Comparison of ENCODE assay signal across 23 cellular contexts in the genomic region with DNA sequence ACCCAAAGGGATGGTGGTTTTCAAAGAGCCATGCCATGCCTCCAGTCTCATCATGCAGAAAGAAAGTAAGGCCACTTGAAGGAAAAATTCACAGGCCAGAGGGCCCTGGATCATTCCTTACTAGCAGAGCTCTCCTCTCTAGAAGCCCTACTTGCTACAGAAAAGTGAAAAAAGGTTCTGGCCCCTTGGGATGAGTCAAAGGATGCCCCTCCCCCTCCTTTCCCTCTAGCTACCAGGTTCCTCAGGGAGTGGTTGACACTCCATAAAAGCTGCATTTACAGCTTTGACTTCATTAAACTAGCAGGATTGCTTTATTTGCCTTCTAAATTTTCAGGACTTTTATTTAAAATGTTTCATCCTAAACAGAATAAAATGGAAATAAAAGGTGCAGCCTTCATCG. TPM values are rescaled to one million over a fixed set of nuclear protein-coding genes. Genes with fewer than 3 reads are reported as not detected.
DNase-seq lines count a peak whose midpoint lies in the region; ATAC-seq and TF ChIP-seq lines count a peak whose summit lies in the region.
"Had no signal": no experiment of that assay in that cellular context is flagged by ENCODE, and none has a peak within 500 bp of the region (broad histone marks: within the 10 kb centered on the region; RNA-seq: fewer than 3 reads in every experiment).

No MANE protein-coding gene starts in this region.

- ATAC-seq in right cardiac atrium, result peak; percentile 5 to 39
- no peak for ATAC-seq in heart left ventricle
- ATAC-seq in HG03025 (IDR thresholded peaks at IDR 0.05; ENCODE audit: low FRiP score, unreplicated experiment), result no peak
- ATAC-seq: A549, Panc1 had no signal

- H3K9me3 ChIP-seq in right cardiac atrium (ENCODE audit: control insufficient read depth, low read length), result no peaks in the 10 kb centered on the region
- H3K9me3 ChIP-seq in heart left ventricle, result no peaks in the 10 kb centered on the region
- H3K9me3 ChIP-seq: A549; BLaER1 treated with 17β-estradiol and CSF1 and Interleukin-3, amounts not matched to agents 10 nM and 100 nM had no signal

- H3K18ac ChIP-seq in mesendoderm (ENCODE audit: low read length), result no peak overlapping the region

- H3K27me3 ChIP-seq in right cardiac atrium (ENCODE audit: control insufficient read depth, insufficient read depth) (no peaks in the 10 kb centered on the region), heart left ventricle (no peaks in the 10 kb centered on the region), dorsolateral prefrontal cortex (no peaks in the 10 kb centered on the region), mesendoderm (ENCODE audit: insufficient read depth, low read length, poor library complexity) (no peaks in the 10 kb centered on the region)
- H3K27me3 ChIP-seq: BLaER1 treated with 17β-estradiol and CSF1 and Interleukin-3, amounts not matched to agents 10 nM and 100 nM had no signal

- no peak overlapping the region for H2AK5ac ChIP-seq in mesendoderm (ENCODE audit: low read length)

- DNase-seq in right cardiac atrium, result no peak
- DNase-seq in heart left ventricle, result no peak
- DNase-seq in dorsolateral prefrontal cortex, result no peak
- DNase-seq in mesendoderm, result peak; percentile 40
- no peak for DNase-seq in posterior vena cava (ENCODE audit: low spot score)
- no peak for DNase-seq in NCI-H510A treated with DMSO at 0.1 percent for 48 hours (lab: John Stamatoyannopoulos, UW)
- DNase-seq: AML-193; CD4-positive, alpha-beta T cell; GM23248; H7; KBM-7; MV-4-11; NCI-H1105; NCI-H1436 treated with DMSO at 0.1 percent for 48 hours; NCI-H187 treated with DMSO at 0.1 percent for 48 hours; NCI-H2107; NCI-H524 treated with DMSO at 0.1 percent for 48 hours; SHP77 treated with DMSO at 0.1 percent for 48 hours had no signal

- H3K4me2 ChIP-seq in mesendoderm (ENCODE audit: low read length), result no peak overlapping the region
- H3K4me2 ChIP-seq: A549 had no signal

- TF ChIP-seq CTCF in heart left ventricle (IDR thresholded peaks at IDR 0.05) (no peak), dorsolateral prefrontal cortex (IDR thresholded peaks at IDR 0.05 in 54 of 56, conservative IDR thresholded peaks at IDR 0.05 in 2 of 56; ENCODE audit: low read depth in 1 of 56, partially characterized antibody in 56 of 56) (no peak)

- no peak overlapping the region for H4K5ac ChIP-seq in mesendoderm (ENCODE audit: low read length)

- H3K79me2 ChIP-seq in mesendoderm (ENCODE audit: control insufficient read depth, insufficient read depth, low read length), result no peaks in the 10 kb centered on the region

- no peak overlapping the region for H2BK15ac ChIP-seq in mesendoderm (replicated peaks; ENCODE audit: low read depth)

- no peak overlapping the region for H4K8ac ChIP-seq in mesendoderm (ENCODE audit: low read depth, low read length)

- 97% methylated on average over 1 of the region's 1 CpG for WGBS in right cardiac atrium
- WGBS in heart left ventricle, 4 donors, result 96 to 100% (median 98%) methylated on average over 1 of the region's 1 CpG
- WGBS in mesendoderm (ENCODE audit: extremely low coverage, insufficient coverage, low lambda C conversion rate), result no CpG with 5 or more reads among the region's 1 CpG

- H3K27ac ChIP-seq in right cardiac atrium (ENCODE audit: low read length) (peak overlapping the region; percentile 77), heart left ventricle (peak overlapping the region in 2 of 12 donors; percentile 2 to 58), dorsolateral prefrontal cortex (peak overlapping the region in 41 of 59 donors; percentile 7 to 83 (median 68)), mesendoderm (ENCODE audit: low read depth, low read length) (no peak overlapping the region)
- H3K27ac ChIP-seq: A549; BLaER1 treated with 17β-estradiol and CSF1 and Interleukin-3, amounts not matched to agents 10 nM and 100 nM; GM23248; RWPE1 had no signal

- intact Hi-C loops in right cardiac atrium (cut with DNase I), result no loop called here
- intact Hi-C loops in heart left ventricle (cut with DNase I), result no loop called here
- intact Hi-C loops in dorsolateral prefrontal cortex (cut with DNase I), result no loop called here
- intact Hi-C loops in posterior vena cava (cut with DNase I), result no loop called here

- H3K23ac ChIP-seq in mesendoderm (ENCODE audit: low read length), result no peak overlapping the region

- H3K4me3 ChIP-seq in right cardiac atrium (ENCODE audit: low read length) (no peak overlapping the region), heart left ventricle (no peak overlapping the region), dorsolateral prefrontal cortex (no peak overlapping the region), mesendoderm (ENCODE audit: low read length) (no peak overlapping the region)
- H3K4me3 ChIP-seq: A549; BLaER1 treated with 17β-estradiol and CSF1 and Interleukin-3, amounts not matched to agents 10 nM and 100 nM; GM23248 had no signal

- H3K4ac ChIP-seq in mesendoderm (ENCODE audit: low read depth, low read length), result no peak overlapping the region

- H3K56ac ChIP-seq in mesendoderm (ENCODE audit: low read length), result no peak overlapping the region

- H3K4me1 ChIP-seq in right cardiac atrium (ENCODE audit: control insufficient read depth, insufficient read depth, low read length) (peaks cover 10% of the 10 kb centered on the region), heart left ventricle (peaks cover 0 to 24% (median 1%) of the 10 kb centered on the region in 12 donors), mesendoderm (ENCODE audit: control insufficient read depth, low read depth, low read length) (no peaks in the 10 kb centered on the region)
- H3K4me1 ChIP-seq: A549 had no signal

- H3K9ac ChIP-seq in mesendoderm (ENCODE audit: low read length), result no peak overlapping the region
- H3K9ac ChIP-seq: BLaER1 treated with 17β-estradiol and CSF1 and Interleukin-3, amounts not matched to agents 10 nM and 100 nM; GM23248 had no signal

- no peak overlapping the region for H2BK5ac ChIP-seq in mesendoderm (ENCODE audit: low read length)

- H2BK120ac ChIP-seq in mesendoderm (ENCODE audit: low read depth, low read length), result no peak overlapping the region

- no peaks in the 10 kb centered on the region for H3K79me1 ChIP-seq in mesendoderm (ENCODE audit: low read length)

- TF ChIP-seq POLR2A in heart left ventricle (IDR thresholded peaks at IDR 0.05), result no peak

- peaks cover 0 to 8% (median 2%) of the 10 kb centered on the region in 9 donors for H3K36me3 ChIP-seq in heart left ventricle
- no peaks in the 10 kb centered on the region for H3K36me3 ChIP-seq in mesendoderm (ENCODE audit: control insufficient read depth, insufficient read depth, low read length)

RNA-seq across cellular contexts. Expression of a gene that starts 21.2 kb away (rescaled TPM):
- total RNA-seq in right cardiac atrium (10 to 100 TPM in 1 of 4 donors, 1 to 10 TPM in 3; 5.7 to 26.5 (median 8.7) TPM), heart left ventricle (10 to 100 TPM in 2 of 9 donors, 1 to 10 TPM in 7; 1.4 to 26.0 (median 4.7) TPM), dorsolateral prefrontal cortex (10 to 100 TPM in 2 of 120 experiments, 1 to 10 TPM in 62, under 1 TPM in 52, not detected in 4; 0.20 to 10.9 (median 1.1) TPM), posterior vena cava (10 to 100 TPM; 74.0 to 78.3 TPM)
- polyA plus RNA-seq in right cardiac atrium (9.6 TPM), heart left ventricle (1 to 10 TPM; 3.5 to 6.0 TPM)
- polyA plus RNA-seq in mesendoderm (2013, experiment 1 of 2), result 0.04 TPM
- 0.08 TPM for polyA plus RNA-seq in mesendoderm (2013, experiment 2 of 2)
- total RNA-seq: CD4-positive, alpha-beta T cell; H7 had no signal

Comparison
In these comparisons a context has a peak if more than half of its experiments do, and no peak if none do; other contexts are left out.
1. ATAC-seq: peak in right cardiac atrium (2 of 2); none in heart left ventricle (0 of 4) and HG03025 (single experiment).